Comparison of ENCODE assay signal across 19 cellular contexts in the genomic region with DNA sequence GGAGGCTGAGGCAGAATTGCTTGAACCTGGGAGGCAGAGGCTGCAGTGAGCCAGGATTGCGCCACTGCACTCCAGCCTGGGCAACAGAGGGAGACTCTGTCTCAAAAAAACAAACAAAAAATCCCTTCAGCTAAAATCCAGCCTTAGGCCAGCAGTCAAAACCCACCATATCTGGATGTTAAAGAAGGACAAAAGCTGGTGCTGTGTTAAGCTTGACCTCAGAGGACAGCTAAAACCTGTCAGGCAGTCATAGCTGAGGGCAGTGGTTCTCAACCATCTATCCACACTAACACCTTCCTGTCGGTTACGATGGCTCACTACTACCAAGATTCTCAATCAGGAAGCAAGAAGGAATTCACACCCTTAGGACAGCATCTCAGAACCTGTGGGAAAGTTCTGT. TPM values are rescaled to one million over a fixed set of nuclear protein-coding genes. Genes with fewer than 3 reads are reported as not detected.
DNase-seq lines count a peak whose midpoint lies in the region; ATAC-seq and TF ChIP-seq lines count a peak whose summit lies in the region.
"Had no signal": no experiment of that assay in that cellular context is flagged by ENCODE, and none has a peak within 500 bp of the region (broad histone marks: within the 10 kb centered on the region; RNA-seq: fewer than 3 reads in every experiment).

No MANE protein-coding gene starts in this region.

- no peak overlapping the region for H3K27ac ChIP-seq in GM23338 (ENCODE audit: low read depth)
- H3K27ac ChIP-seq: BLaER1 treated with 17β-estradiol and CSF1 and Interleukin-3, amounts not matched to agents 10 nM and 100 nM; C4-2B had no signal

- no peaks in the 10 kb centered on the region for H3K79me2 ChIP-seq in GM23338 (replicated peaks; ENCODE audit: insufficient read depth)

- H3K4me3 ChIP-seq in GM23338, result no peak overlapping the region
- H3K4me3 ChIP-seq: BLaER1 treated with 17β-estradiol and CSF1 and Interleukin-3, amounts not matched to agents 10 nM and 100 nM had no signal

- TF ChIP-seq CTCF in GM23338 (conservative IDR thresholded peaks at IDR 0.05; ENCODE audit: low read depth in 2 of 2) (no peak), neural crest cell (conservative IDR thresholded peaks at IDR 0.05) (no peak)

- DNase-seq in GM23338 (ENCODE audit: low spot score) (no peak), SK-MEL-5 (ENCODE audit: low read depth, low spot score) (peak; percentile 80), foreskin melanocyte (peak; percentile 71), neural crest cell (ENCODE audit: low read depth, low spot score) (no peak), AG08396 (ENCODE audit: low spot score) (no peak), NCI-H446 treated with DMSO at 0.1 percent for 48 hours (lab: John Stamatoyannopoulos, UW) (no peak), SIG-M5 (lab: John Stamatoyannopoulos, UW) (no peak)
- DNase-seq: 8988T; ACHN; AML-193; Caco-2; Calu3; CD4-positive, alpha-beta T cell; CD8-positive, alpha-beta T cell; DMS79 treated with DMSO at 0.1 percent for 48 hours; GF-D8 had no signal

- H3K27me3 Mint-ChIP-seq in GM23338 (ENCODE audit: insufficient read depth, low read depth, poor library complexity) (peaks cover 6% of the 10 kb centered on the region), neural crest cell (ENCODE audit: low read depth) (no peaks in the 10 kb centered on the region)
- H3K27me3 Mint-ChIP-seq: CD4-positive, alpha-beta T cell had no signal

- no peaks in the 10 kb centered on the region for H3F3A ChIP-seq in GM23338 (replicated peaks; ENCODE audit: low read depth)

- H4K20me1 ChIP-seq in GM23338 (replicated peaks; ENCODE audit: insufficient read depth), result no peaks in the 10 kb centered on the region
- H4K20me1 ChIP-seq: BLaER1 treated with 17β-estradiol and CSF1 and Interleukin-3, amounts not matched to agents 10 nM and 100 nM had no signal

- H3K36me3 Mint-ChIP-seq in GM23338 (ENCODE audit: low read depth) (peaks cover under 1% of the 10 kb centered on the region; the same call in 1 of the 3 replicates), neural crest cell (ENCODE audit: low read depth) (peaks cover 3% of the 10 kb centered on the region)

- no peaks in the 10 kb centered on the region for H3K9me3 Mint-ChIP-seq in GM23338
- H3K9me3 Mint-ChIP-seq in neural crest cell, result peaks cover 5% of the 10 kb centered on the region
- H3K9me3 Mint-ChIP-seq: CD4-positive, alpha-beta T cell; CD8-positive, alpha-beta T cell had no signal

- H3K4me1 Mint-ChIP-seq in GM23338 (peaks cover 6% of the 10 kb centered on the region), neural crest cell (peaks cover 16% of the 10 kb centered on the region)

- H3K4me2 ChIP-seq in GM23338, result no peak overlapping the region
- H3K4me2 ChIP-seq: BLaER1 treated with 17β-estradiol and CSF1 and Interleukin-3, amounts not matched to agents 10 nM and 100 nM had no signal

- H3K4me3 Mint-ChIP-seq in GM23338, result no peak overlapping the region
- no peak overlapping the region for H3K4me3 Mint-ChIP-seq in neural crest cell
- H3K4me3 Mint-ChIP-seq: B cell; CD4-positive, alpha-beta T cell; CD8-positive, alpha-beta T cell had no signal

- no peak overlapping the region for H3K27ac Mint-ChIP-seq in GM23338
- H3K27ac Mint-ChIP-seq in neural crest cell (ENCODE audit: unreplicated experiment), result peak overlapping the region; percentile 4
- H3K27ac Mint-ChIP-seq: B cell; CD4-positive, alpha-beta T cell; CD8-positive, alpha-beta T cell had no signal

- H3K27me3 ChIP-seq in GM23338 (ENCODE audit: insufficient read depth), result no peaks in the 10 kb centered on the region
- H3K27me3 ChIP-seq: BLaER1 treated with 17β-estradiol and CSF1 and Interleukin-3, amounts not matched to agents 10 nM and 100 nM had no signal

- ATAC-seq in GM23338, result no peak
- ATAC-seq: CD8-positive, alpha-beta T cell had no signal

- H3K36me3 ChIP-seq in GM23338 (ENCODE audit: insufficient read depth), result no peaks in the 10 kb centered on the region

- peak overlapping the region; percentile 28; the same call in 1 of the 2 replicates for H2AFZ ChIP-seq in GM23338

- H3K4me1 ChIP-seq in GM23338 (ENCODE audit: insufficient read depth), result peaks cover 8% of the 10 kb centered on the region

- H3K9me2 ChIP-seq in GM23338 (ENCODE audit: insufficient read depth), result no peaks in the 10 kb centered on the region

- in situ Hi-C loops in SK-MEL-5 (cut with HindIII; ENCODE audit: low pct_unique_long_range_greater_than_20kb, low sequenced_read_pairs), result no loop called here

TF ChIP-seq in GM23338, 12 proteins besides CTCF, POLR2A, EP300 and RAD21 (continues in another document):
- no peak for TF ChIP-seq JUNB (IDR thresholded peaks at IDR 0.05; ENCODE audit: unreplicated experiment)
- TF ChIP-seq, protein P1, sequence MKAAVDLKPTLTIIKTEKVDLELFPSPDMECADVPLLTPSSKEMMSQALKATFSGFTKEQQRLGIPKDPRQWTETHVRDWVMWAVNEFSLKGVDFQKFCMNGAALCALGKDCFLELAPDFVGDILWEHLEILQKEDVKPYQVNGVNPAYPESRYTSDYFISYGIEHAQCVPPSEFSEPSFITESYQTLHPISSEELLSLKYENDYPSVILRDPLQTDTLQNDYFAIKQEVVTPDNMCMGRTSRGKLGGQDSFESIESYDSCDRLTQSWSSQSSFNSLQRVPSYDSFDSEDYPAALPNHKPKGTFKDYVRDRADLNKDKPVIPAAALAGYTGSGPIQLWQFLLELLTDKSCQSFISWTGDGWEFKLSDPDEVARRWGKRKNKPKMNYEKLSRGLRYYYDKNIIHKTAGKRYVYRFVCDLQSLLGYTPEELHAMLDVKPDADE (IDR thresholded peaks at IDR 0.05), result no peak
- TF ChIP-seq ZNF114 (CRISPR knock-in tag; IDR thresholded peaks at IDR 0.05), result no peak
- TF ChIP-seq STAT1 (IDR thresholded peaks at IDR 0.05; ENCODE audit: unreplicated experiment), result no peak
- TF ChIP-seq ZNF331 (CRISPR knock-in tag; IDR thresholded peaks at IDR 0.05; ENCODE audit: low read depth), result no peak
- no peak for TF ChIP-seq NANOG (IDR thresholded peaks at IDR 0.05; ENCODE audit: borderline replicate concordance)

RNA-seq across cellular contexts. Expression of a gene that starts 9.6 kb away (rescaled TPM):
- total RNA-seq in GM23338 (2014; rRNA removed; shearing (Covaris generic)), result 27.1 and 46.9 TPM in 2 replicates
- 105 and 128 TPM in 2 replicates for polyA plus RNA-seq in GM23338 (2016; fragmentation: Nextera tagmentation; extraction: Ambion mirVana)
- 57.6 and 61.2 TPM in 2 replicates for total RNA-seq in SK-MEL-5 (2014; rRNA removed; shearing (Covaris generic))
- polyA plus RNA-seq in SK-MEL-5 (2015; cell fraction: cytosol; rRNA removed), result 40.4 and 64.3 TPM in 2 replicates
- polyA plus RNA-seq in SK-MEL-5 (2015; cell fraction: nucleus; rRNA removed), result 5.5 and 11.6 TPM in 2 replicates
- 38.2 and 42.7 TPM in 2 replicates for total RNA-seq in neural crest cell

RNA-seq across cellular contexts. Expression of a gene that starts 9.6 kb away (rescaled TPM):
- 44.7 and 44.8 TPM in 2 replicates for total RNA-seq in GM23338 (2014; rRNA removed; shearing (Covaris generic))
- 27.0 and 27.1 TPM in 2 replicates for polyA plus RNA-seq in GM23338 (2016; fragmentation: Nextera tagmentation; extraction: Ambion mirVana)
- 20.5 and 24.5 TPM in 2 replicates for total RNA-seq in SK-MEL-5 (2014; rRNA removed; shearing (Covaris generic))
- 18.7 and 23.6 TPM in 2 replicates for polyA plus RNA-seq in SK-MEL-5 (2015; cell fraction: cytosol; rRNA removed)
- polyA plus RNA-seq in SK-MEL-5 (2015; cell fraction: nucleus; rRNA removed), result 46.6 and 55.6 TPM in 2 replicates
- 69.3 and 69.7 TPM in 2 replicates for total RNA-seq in neural crest cell

Comparison
In these comparisons a context has a peak if more than half of its experiments do, and no peak if none do; other contexts are left out.
1. DNase-seq: peak in SK-MEL-5 (single experiment) and foreskin melanocyte (single experiment); none in GM23338 (single experiment), neural crest cell (single experiment), AG08396 (single experiment), NCI-H446 treated with DMSO at 0.1 percent for 48 hours (single experiment) and SIG-M5 (single experiment).